In genomic region chr10:110642980-110643655, GRCh38 we compare ENCODE assay signal across 8 cellular contexts. TPM values are rescaled to one million over a fixed set of nuclear protein-coding genes. Genes with fewer than 3 reads are reported as not detected.
DNase-seq lines count a peak whose midpoint lies in the region; ATAC-seq and TF ChIP-seq lines count a peak whose summit lies in the region.

No MANE protein-coding gene starts in this region.

- peaks cover 0 to 24% (median 13%) of the 10 kb centered on the region in 3 donors for H3K4me1 ChIP-seq in gastroesophageal sphincter

- DNase-seq in SW480 (ENCODE audit: low spot score) (peak; percentile 75), sciatic nerve (ENCODE audit: low spot score) (no peak), NCI-H2171 (lab: John Stamatoyannopoulos, UW) (no peak), substantia nigra (lab: John Stamatoyannopoulos, UW) (no peak), hepatic stellate cell (ENCODE audit: low spot score) (no peak)

- peak overlapping the region in 2 of 4 donors; percentile 73 to 87 for H3K27ac ChIP-seq in gastroesophageal sphincter
- no peak overlapping the region for H3K27ac ChIP-seq in substantia nigra (ENCODE audit: low read depth, low read length, poor library complexity, severe bottlenecking)

- no peaks in the 10 kb centered on the region for H3K36me3 ChIP-seq in gastroesophageal sphincter

- intact Hi-C loops in sciatic nerve (cut with DNase I), result no loop called here

- no peak for TF ChIP-seq EP300 in gastroesophageal sphincter (IDR thresholded peaks at IDR 0.05)

- TF ChIP-seq POLR2A in gastroesophageal sphincter (IDR thresholded peaks at IDR 0.05), result no peak

- H3K9me3 ChIP-seq in gastroesophageal sphincter, result no peaks in the 10 kb centered on the region

- H3K4me3 ChIP-seq in gastroesophageal sphincter, result peak overlapping the region; percentile 40 to 65

- WGBS in gastroesophageal sphincter (ENCODE audit: low coverage in 1 of 2), 2 donors, result 23 to 29% methylated on average over 19 to 39 of the region's 43 CpGs

- ATAC-seq in GM18502 (IDR thresholded peaks at IDR 0.05; ENCODE audit: poor library complexity, unreplicated experiment), result peak; percentile 6
- ATAC-seq in gastroesophageal sphincter, result no peak
- ATAC-seq in sciatic nerve, result peak; percentile 15
- no peak for ATAC-seq in GM19395 (IDR thresholded peaks at IDR 0.05; ENCODE audit: unreplicated experiment)

- no peak for TF ChIP-seq CTCF in gastroesophageal sphincter (IDR thresholded peaks at IDR 0.05)

- H3K27me3 ChIP-seq in gastroesophageal sphincter, result peaks cover 63% of the 10 kb centered on the region

RNA-seq across cellular contexts. Expression of gene RBM20, which starts 1.0 kb away (rescaled TPM):
- 1 to 10 TPM in 3 of 4 donors, under 1 TPM in 1; 0.62 to 7.4 (median 3.9) TPM for total RNA-seq in gastroesophageal sphincter
- total RNA-seq in sciatic nerve, result 0.67 TPM

Comparison
In these comparisons a context has a peak if more than half of its experiments do, and no peak if none do; other contexts are left out.
1. ATAC-seq: peak in GM18502 (single experiment) and sciatic nerve (single experiment); none in gastroesophageal sphincter (single experiment) and GM19395 (single experiment).